In genomic region chr5:41275813-41276512, GRCh38 we compare ENCODE assay signal across 19 cellular contexts.
DNase-seq lines count a peak whose midpoint lies in the region; ATAC-seq, FAIRE-seq and TF ChIP-seq lines count a peak whose summit lies in the region.
"Had no signal": no experiment of that assay in that cellular context is flagged by ENCODE, and none has a peak within 500 bp of the region (broad histone marks: within the 10 kb centered on the region; RNA-seq: fewer than 3 reads in every experiment).

No MANE protein-coding gene starts in this region.

- no peak overlapping the region for H3K4me3 ChIP-seq in gastroesophageal sphincter
- H3K4me3 ChIP-seq: colonic mucosa, thoracic aorta had no signal

- DNase-seq in GM12892 (ENCODE audit: insufficient read length) (no peak), NCI-H187 treated with DMSO at 0.1 percent for 48 hours (lab: John Stamatoyannopoulos, UW) (no peak), HPDE6-E6E7 (ENCODE audit: extremely low spot score) (no peak)
- DNase-seq in activated CD4-positive, alpha-beta memory T cell treated with anti-CD3 and anti-CD28 coated beads for 36 hours, result no peak
- DNase-seq: activated effector memory CD4-positive, alpha-beta T cell treated with anti-CD3 and anti-CD28 coated beads, Interleukin-2, amount 50 U/mL, for 16 hours; aorta; C1 segment of cervical spinal cord; colonic mucosa; kidney glomerular epithelial cell; midbrain; NCI-H82; nucleus accumbens; WERI-Rb-1 had no signal

- CTCF ChIA-PET in activated CD4-positive, alpha-beta memory T cell treated with anti-CD3 and anti-CD28 coated beads for 36 hours (lab: Charles Lee), result no interaction called here

- 80 to 86% methylated on average over 8 of the region's 8 CpGs for WGBS in gastroesophageal sphincter (ENCODE audit: low coverage in 1 of 2), 2 donors

- TF ChIP-seq EP300 in gastroesophageal sphincter (IDR thresholded peaks at IDR 0.05), result no peak

- no peaks in the 10 kb centered on the region for H3K9me3 Mint-ChIP-seq in activated CD4-positive, alpha-beta memory T cell treated with anti-CD3 and anti-CD28 coated beads for 36 hours

- TF ChIP-seq CTCF in gastroesophageal sphincter (IDR thresholded peaks at IDR 0.05), result no peak

- no peaks in the 10 kb centered on the region for H3K4me1 ChIP-seq in gastroesophageal sphincter
- H3K4me1 ChIP-seq: colonic mucosa had no signal

- no peak overlapping the region for H3K4me3 Mint-ChIP-seq in activated CD4-positive, alpha-beta memory T cell treated with anti-CD3 and anti-CD28 coated beads for 36 hours

- ATAC-seq in GM19395 (IDR thresholded peaks at IDR 0.05; ENCODE audit: unreplicated experiment) (peak; percentile 86), HG02623 (IDR thresholded peaks at IDR 0.05; ENCODE audit: unreplicated experiment) (peak; percentile 46), HG03378 (IDR thresholded peaks at IDR 0.05; ENCODE audit: unreplicated experiment) (peak; percentile 70), gastroesophageal sphincter (no peak)
- ATAC-seq: sciatic nerve had no signal

- no peaks in the 10 kb centered on the region for H3K27me3 Mint-ChIP-seq in activated CD4-positive, alpha-beta memory T cell treated with anti-CD3 and anti-CD28 coated beads for 36 hours

- POLR2A ChIA-PET in activated CD4-positive, alpha-beta memory T cell treated with anti-CD3 and anti-CD28 coated beads for 36 hours (lab: Charles Lee), result no interaction called here

- no peak overlapping the region for H3K27ac Mint-ChIP-seq in activated CD4-positive, alpha-beta memory T cell treated with anti-CD3 and anti-CD28 coated beads for 36 hours

- intact Hi-C loops in activated CD4-positive, alpha-beta memory T cell treated with anti-CD3 and anti-CD28 coated beads for 36 hours (cut with micrococcal nuclease), result no loop called here

- H3K27me3 ChIP-seq in gastroesophageal sphincter, result no peaks in the 10 kb centered on the region
- H3K27me3 ChIP-seq: colonic mucosa had no signal

- H3K9me3 ChIP-seq in gastroesophageal sphincter, result no peaks in the 10 kb centered on the region
- H3K9me3 ChIP-seq: colonic mucosa, thoracic aorta had no signal

- peak; percentile 87 for FAIRE-seq in GM12892 (lab: Jason Lieb, UNC)

- no peaks in the 10 kb centered on the region for H3K36me3 Mint-ChIP-seq in activated CD4-positive, alpha-beta memory T cell treated with anti-CD3 and anti-CD28 coated beads for 36 hours

- H3K27ac ChIP-seq in gastroesophageal sphincter, result no peak overlapping the region
- H3K27ac ChIP-seq: colonic mucosa, thoracic aorta, WERI-Rb-1 had no signal

- no peak for TF ChIP-seq POLR2A in GM12892 (IDR thresholded peaks at IDR 0.05; ENCODE audit: low read depth, low read length)
- no peak for TF ChIP-seq POLR2A in gastroesophageal sphincter (IDR thresholded peaks at IDR 0.05)

- H3K36me3 ChIP-seq in gastroesophageal sphincter, result no peaks in the 10 kb centered on the region
- H3K36me3 ChIP-seq: colonic mucosa, thoracic aorta, WERI-Rb-1 had no signal

- H3K4me1 Mint-ChIP-seq in activated CD4-positive, alpha-beta memory T cell treated with anti-CD3 and anti-CD28 coated beads for 36 hours (ENCODE audit: low read depth), result no peaks in the 10 kb centered on the region
